In the genomic region with DNA sequence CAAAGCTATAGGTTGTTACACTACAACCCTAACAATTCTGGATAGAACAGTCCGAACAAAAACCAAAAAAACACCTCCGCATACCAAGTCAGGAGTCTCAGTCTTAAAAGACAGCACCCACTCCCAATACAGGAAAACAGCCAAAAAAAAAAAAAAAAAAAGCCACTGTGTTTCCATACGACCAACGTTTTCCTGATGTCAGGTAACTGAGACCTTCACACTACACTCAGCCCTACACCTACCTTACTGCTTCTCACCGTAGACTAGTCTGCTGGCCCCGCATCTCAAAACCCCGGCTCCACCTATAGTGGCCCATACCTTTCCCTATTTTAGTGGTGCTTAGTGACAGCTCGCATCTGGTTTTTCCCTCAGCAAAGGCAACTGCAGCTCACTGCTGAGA, we compare ENCODE assay signal across 32 cellular contexts.
"Had no signal": no experiment of that assay in that cellular context is flagged by ENCODE, and none has a peak within 500 bp of the region (broad histone marks: within the 10 kb centered on the region; RNA-seq: fewer than 3 reads in every experiment).

No MANE protein-coding gene starts in this region.

- DNase-seq: activated CD4-positive, alpha-beta memory T cell treated with anti-CD3 and anti-CD28 coated beads, Interleukin-2, amount 10 ng/mL, durations not matched to agents 7 days and 5 days; activated CD4-positive, alpha-beta T cell treated with anti-CD3 and anti-CD28 coated beads for 36 hours; activated CD4-positive, alpha-beta T cell treated with anti-CD3 and anti-CD28 coated beads, Interleukin-2, amount 50 U/mL, for 1 hour; activated gamma-delta T cell treated with Interleukin-2 at 50 U/mL for 16 hours; activated naive CD4-positive, alpha-beta T cell treated with anti-CD3 and anti-CD28 coated beads, Interleukin-2, amount 10 ng/mL, durations not matched to agents 7 days and 5 days; activated naive CD8-positive, alpha-beta T cell treated with anti-CD3 and anti-CD28 coated beads, Interleukin-2, amount 10 ng/mL, durations not matched to agents 7 days and 5 days; activated T-cell treated with anti-CD3 and anti-CD28 coated beads for 4 hours; activated T-cell treated with anti-CD3 and anti-CD28 coated beads, Interleukin-2, amount 50 U/mL, for 48 hours; adrenal gland; aorta; caudate nucleus; MG63; NCI-H1105; NCI-H1436; NCI-H1694 treated with DMSO at 0.1 percent for 48 hours; NCI-H2171; NCI-H2227 treated with DMSO at 0.1 percent for 48 hours; NCI-H446 treated with DMSO at 0.1 percent for 48 hours; NCI-H524 treated with DMSO at 0.1 percent for 48 hours; NCI-H82; OCI-M1; Right ventricle myocardium superior; RPMI8226; SJCRH30; SK-N-SH; T-helper 1 cell had no signal

- H3K36me3 Mint-ChIP-seq: activated naive CD4-positive, alpha-beta T cell treated with anti-CD3 and anti-CD28 coated beads, Interleukin-2, amount 10 ng/mL, durations not matched to agents 7 days and 5 days had no signal

- ATAC-seq: activated CD4-positive, alpha-beta T cell treated with anti-CD3 and anti-CD28 coated beads for 36 hours; activated T-helper 17 cell treated with anti-CD3 and anti-CD28 coated beads, Interleukin-2, amount 50 U/mL, for 72 hours; Panc1 had no signal

- H3K4me1 ChIP-seq: adrenal gland, breast epithelium had no signal

- H3K27me3 ChIP-seq: adrenal gland, breast epithelium, MG63, SJCRH30 had no signal

- H3K36me3 ChIP-seq: adrenal gland, breast epithelium, MG63, SJCRH30 had no signal

- H3K4me1 Mint-ChIP-seq: activated CD4-positive, alpha-beta memory T cell treated with anti-CD3 and anti-CD28 coated beads, Interleukin-2, amount 10 ng/mL, durations not matched to agents 7 days and 5 days; activated CD4-positive, alpha-beta T cell treated with anti-CD3 and anti-CD28 coated beads for 36 hours; activated naive CD4-positive, alpha-beta T cell treated with anti-CD3 and anti-CD28 coated beads, Interleukin-2, amount 10 ng/mL, durations not matched to agents 7 days and 5 days; activated naive CD8-positive, alpha-beta T cell treated with anti-CD3 and anti-CD28 coated beads, Interleukin-2, amount 10 ng/mL, durations not matched to agents 7 days and 5 days; activated T-helper 17 cell treated with anti-CD3 and anti-CD28 coated beads, Interleukin-2, amount 50 U/mL, for 72 hours; IgD-negative memory B cell had no signal

- H3K4me3 Mint-ChIP-seq: activated CD4-positive, alpha-beta memory T cell treated with anti-CD3 and anti-CD28 coated beads, Interleukin-2, amount 10 ng/mL, durations not matched to agents 7 days and 5 days; activated CD4-positive, alpha-beta T cell treated with anti-CD3 and anti-CD28 coated beads for 36 hours; activated naive CD4-positive, alpha-beta T cell treated with anti-CD3 and anti-CD28 coated beads, Interleukin-2, amount 10 ng/mL, durations not matched to agents 7 days and 5 days; activated naive CD8-positive, alpha-beta T cell treated with anti-CD3 and anti-CD28 coated beads, Interleukin-2, amount 10 ng/mL, durations not matched to agents 7 days and 5 days; activated T-helper 17 cell treated with anti-CD3 and anti-CD28 coated beads, Interleukin-2, amount 50 U/mL, for 72 hours; IgD-negative memory B cell had no signal

- H3K4me2 ChIP-seq: KMS-11, SK-N-SH had no signal

- H3K9me3 ChIP-seq: adrenal gland, breast epithelium, MG63, SJCRH30, SK-N-SH had no signal

- H3K27ac ChIP-seq: adrenal gland, breast epithelium, KMS-11, SJCRH30, VCaP had no signal

- H3K4me3 ChIP-seq: adrenal gland, breast epithelium, MG63, SJCRH30 had no signal

- H3K27me3 Mint-ChIP-seq: activated CD4-positive, alpha-beta memory T cell treated with anti-CD3 and anti-CD28 coated beads, Interleukin-2, amount 10 ng/mL, durations not matched to agents 7 days and 5 days; activated CD4-positive, alpha-beta T cell treated with anti-CD3 and anti-CD28 coated beads for 36 hours; activated naive CD4-positive, alpha-beta T cell treated with anti-CD3 and anti-CD28 coated beads, Interleukin-2, amount 10 ng/mL, durations not matched to agents 7 days and 5 days; activated naive CD8-positive, alpha-beta T cell treated with anti-CD3 and anti-CD28 coated beads, Interleukin-2, amount 10 ng/mL, durations not matched to agents 7 days and 5 days; activated T-helper 17 cell treated with anti-CD3 and anti-CD28 coated beads, Interleukin-2, amount 50 U/mL, for 72 hours; IgD-negative memory B cell had no signal

- H3K27ac Mint-ChIP-seq: activated CD4-positive, alpha-beta memory T cell treated with anti-CD3 and anti-CD28 coated beads, Interleukin-2, amount 10 ng/mL, durations not matched to agents 7 days and 5 days; activated CD4-positive, alpha-beta T cell treated with anti-CD3 and anti-CD28 coated beads for 36 hours; activated naive CD4-positive, alpha-beta T cell treated with anti-CD3 and anti-CD28 coated beads, Interleukin-2, amount 10 ng/mL, durations not matched to agents 7 days and 5 days; activated naive CD8-positive, alpha-beta T cell treated with anti-CD3 and anti-CD28 coated beads, Interleukin-2, amount 10 ng/mL, durations not matched to agents 7 days and 5 days; activated T-helper 17 cell treated with anti-CD3 and anti-CD28 coated beads, Interleukin-2, amount 50 U/mL, for 72 hours; IgD-negative memory B cell had no signal

- H3K9ac ChIP-seq: KMS-11, SK-N-SH had no signal
